8 cellular contexts compared by ENCODE assay signal in the genomic region with DNA sequence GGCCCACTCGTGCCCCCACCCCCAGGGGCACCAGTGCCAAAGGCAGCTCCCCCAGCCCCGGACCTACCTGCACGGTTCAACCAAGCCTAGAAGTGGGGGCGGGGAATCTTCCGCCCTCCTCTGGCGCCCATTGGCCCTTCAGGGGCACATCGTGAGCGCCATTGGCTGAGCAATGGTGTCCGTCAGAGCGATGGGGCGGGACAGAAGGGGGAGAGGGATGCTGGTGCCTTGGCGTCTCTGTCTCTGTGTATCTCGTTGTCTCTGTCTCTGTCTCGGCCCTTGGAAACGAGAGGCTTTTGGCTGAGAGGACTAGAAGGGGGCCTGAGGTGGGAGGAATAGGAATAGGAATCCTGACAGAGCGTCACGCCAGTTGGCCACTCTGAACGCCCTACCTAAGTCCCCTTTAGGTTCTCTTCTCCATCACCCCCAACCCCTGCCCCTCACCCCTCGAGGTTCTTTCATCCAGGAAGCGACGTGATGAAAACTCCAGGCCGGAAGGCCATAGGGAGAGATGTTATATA. TPM values are rescaled to one million over a fixed set of nuclear protein-coding genes. Genes with fewer than 3 reads are reported as not detected.
DNase-seq lines count a peak whose midpoint lies in the region; TF ChIP-seq lines count a peak whose summit lies in the region.
"Not testable (repeated sequence)": the region's sequence is repeated elsewhere in the genome, so short reads cannot be mapped to it uniquely, and the experiment has no call there.

No MANE protein-coding gene starts in this region.

- not testable (repeated sequence) for H3K27me3 ChIP-seq in suprapubic skin

- H3K36me3 ChIP-seq in suprapubic skin, result not testable (repeated sequence)

- not testable (repeated sequence) for H3K4me1 ChIP-seq in suprapubic skin

- H3K9me3 Mint-ChIP-seq in HFFc6, result not testable (repeated sequence)

- WGBS in suprapubic skin, result under 1% methylated on average over 17 of the region's 22 CpGs

- H3K27ac Mint-ChIP-seq in HFFc6, result peak overlapping the region; percentile 53

- TF ChIP-seq CTCF in HFFc6 (IDR thresholded peaks at IDR 0.05); NB4 (IDR thresholded peaks at IDR 0.05; ENCODE audit: low read depth, low read length); suprapubic skin (IDR thresholded peaks at IDR 0.05): not testable (repeated sequence)

- not testable (repeated sequence) for H3K9me3 ChIP-seq in suprapubic skin

- H3K27ac ChIP-seq in suprapubic skin, result peak overlapping the region; percentile 70

- not testable (repeated sequence) for TF ChIP-seq EP300 in suprapubic skin (IDR thresholded peaks at IDR 0.05)

- not testable (repeated sequence) for H3K36me3 Mint-ChIP-seq in HFFc6 (ENCODE audit: low read depth)

- H3K4me3 ChIP-seq in NB4 (ENCODE audit: low read depth, low read length), result peak overlapping the region; percentile 56
- H3K4me3 ChIP-seq in suprapubic skin, result peak overlapping the region; percentile 72

- TF ChIP-seq POLR2A in NB4 (IDR thresholded peaks at IDR 0.05; ENCODE audit: extremely low read depth, insufficient read length); suprapubic skin (IDR thresholded peaks at IDR 0.05): not testable (repeated sequence)

- not testable (repeated sequence) for H3K27me3 Mint-ChIP-seq in HFFc6 (ENCODE audit: insufficient read depth)

- peak; percentile 73 for DNase-seq in GM04504 (ENCODE audit: low read depth)
- peak; percentile 83 for DNase-seq in HFFc6
- DNase-seq in NB4 (ENCODE audit: low read depth), result peak; percentile 92
- DNase-seq in SK-N-DZ (ENCODE audit: low spot score), result peak; percentile 97
- DNase-seq in activated naive CD4-positive, alpha-beta T cell treated with anti-CD3 and anti-CD28 coated beads, Interleukin-2, amount 50 U/mL, for 16 hours, result peak; percentile 96
- DNase-seq in glomerular visceral epithelial cell (ENCODE audit: extremely low spot score), result peak; percentile 96
- peak; percentile 88 for DNase-seq in occipital lobe (lab: John Stamatoyannopoulos, UW)
- DNase-seq in suprapubic skin (ENCODE audit: low spot score in 2 of 2), result peak; percentile 91 to 92

- not testable (repeated sequence) for H3K4me1 Mint-ChIP-seq in HFFc6 (ENCODE audit: low read depth)

- H3K4me3 Mint-ChIP-seq in HFFc6, result peak overlapping the region; percentile 91

RNA-seq across cellular contexts. Expression of a gene that starts 32.1 kb away (rescaled TPM):
- 10 to 100 TPM; 23.8 to 33.0 (median 27.7) TPM for total RNA-seq in HFFc6 (2021; fragmentation: NEBNext Ultra II Directional; extraction: Animal tissue kit (Norgen Biotek cat#: 25700))
- polyA plus RNA-seq in SK-N-DZ (2014; cell fraction: cytosol; rRNA removed), result 24.1 and 37.8 TPM in 2 replicates
- polyA plus RNA-seq in SK-N-DZ (2014; cell fraction: nucleus; rRNA removed), result 83.5 and 163 TPM in 2 replicates
- total RNA-seq in occipital lobe (116 TPM), suprapubic skin (100 to 1,000 TPM in 1 of 4 donors, 10 to 100 TPM in 3; 68.2 to 187 (median 79.0) TPM)

Comparison
In these comparisons a context has a peak if more than half of its experiments do, and no peak if none do; other contexts are left out.
1. Peak in every context shown above with its lines: DNase-seq, H3K4me3 ChIP-seq and H3K27ac ChIP-seq.